1 cellular context compared by ENCODE assay signal in genomic region chr20:35699127-35699913, GRCh38.
TF ChIP-seq lines count a peak whose summit lies in the region.

Gene NFS1 (minus strand): TSS chr20:35699352. CDS start chr20:35699288, 64 bp downstream.
Gene ROMO1 (plus strand): TSS chr20:35699405. CDS start chr20:35699633, 228 bp downstream.

TF ChIP-seq in K562, 482 proteins besides CTCF, POLR2A, EP300 and RAD21 (continued from another document and continues in another):
- TF ChIP-seq, protein P1, sequence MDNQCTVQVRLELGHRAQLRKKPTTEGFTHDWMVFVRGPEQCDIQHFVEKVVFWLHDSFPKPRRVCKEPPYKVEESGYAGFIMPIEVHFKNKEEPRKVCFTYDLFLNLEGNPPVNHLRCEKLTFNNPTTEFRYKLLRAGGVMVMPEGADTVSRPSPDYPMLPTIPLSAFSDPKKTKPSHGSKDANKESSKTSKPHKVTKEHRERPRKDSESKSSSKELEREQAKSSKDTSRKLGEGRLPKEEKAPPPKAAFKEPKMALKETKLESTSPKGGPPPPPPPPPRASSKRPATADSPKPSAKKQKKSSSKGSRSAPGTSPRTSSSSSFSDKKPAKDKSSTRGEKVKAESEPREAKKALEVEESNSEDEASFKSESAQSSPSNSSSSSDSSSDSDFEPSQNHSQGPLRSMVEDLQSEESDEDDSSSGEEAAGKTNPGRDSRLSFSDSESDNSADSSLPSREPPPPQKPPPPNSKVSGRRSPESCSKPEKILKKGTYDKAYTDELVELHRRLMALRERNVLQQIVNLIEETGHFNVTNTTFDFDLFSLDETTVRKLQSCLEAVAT (IDR thresholded peaks at IDR 0.05), result 0 out of 4 replicates have a peak, but pooled peaks of 1 of the 2 experiments have one; percentile 29
- no peak for TF ChIP-seq ILF3 (IDR thresholded peaks at IDR 0.05; ENCODE audit: borderline replicate concordance)
- no peak for TF ChIP-seq GATAD2A (IDR thresholded peaks at IDR 0.05)
- no peak for TF ChIP-seq SRSF3 (IDR thresholded peaks at IDR 0.05; ENCODE audit: insufficient read depth, low read length)
- 0 out of 2 replicates have a peak, but pooled peaks have one; percentile 35 for TF ChIP-seq HDGF (IDR thresholded peaks at IDR 0.05)
- no peak for TF ChIP-seq TCF7L2 (IDR thresholded peaks at IDR 0.05; ENCODE audit: low read depth, low read length)
- 0 out of 2 replicates have a peak, but pooled peaks have one; percentile 6 for TF ChIP-seq NCOR1 (IDR thresholded peaks at IDR 0.05)
- TF ChIP-seq, protein P2, sequence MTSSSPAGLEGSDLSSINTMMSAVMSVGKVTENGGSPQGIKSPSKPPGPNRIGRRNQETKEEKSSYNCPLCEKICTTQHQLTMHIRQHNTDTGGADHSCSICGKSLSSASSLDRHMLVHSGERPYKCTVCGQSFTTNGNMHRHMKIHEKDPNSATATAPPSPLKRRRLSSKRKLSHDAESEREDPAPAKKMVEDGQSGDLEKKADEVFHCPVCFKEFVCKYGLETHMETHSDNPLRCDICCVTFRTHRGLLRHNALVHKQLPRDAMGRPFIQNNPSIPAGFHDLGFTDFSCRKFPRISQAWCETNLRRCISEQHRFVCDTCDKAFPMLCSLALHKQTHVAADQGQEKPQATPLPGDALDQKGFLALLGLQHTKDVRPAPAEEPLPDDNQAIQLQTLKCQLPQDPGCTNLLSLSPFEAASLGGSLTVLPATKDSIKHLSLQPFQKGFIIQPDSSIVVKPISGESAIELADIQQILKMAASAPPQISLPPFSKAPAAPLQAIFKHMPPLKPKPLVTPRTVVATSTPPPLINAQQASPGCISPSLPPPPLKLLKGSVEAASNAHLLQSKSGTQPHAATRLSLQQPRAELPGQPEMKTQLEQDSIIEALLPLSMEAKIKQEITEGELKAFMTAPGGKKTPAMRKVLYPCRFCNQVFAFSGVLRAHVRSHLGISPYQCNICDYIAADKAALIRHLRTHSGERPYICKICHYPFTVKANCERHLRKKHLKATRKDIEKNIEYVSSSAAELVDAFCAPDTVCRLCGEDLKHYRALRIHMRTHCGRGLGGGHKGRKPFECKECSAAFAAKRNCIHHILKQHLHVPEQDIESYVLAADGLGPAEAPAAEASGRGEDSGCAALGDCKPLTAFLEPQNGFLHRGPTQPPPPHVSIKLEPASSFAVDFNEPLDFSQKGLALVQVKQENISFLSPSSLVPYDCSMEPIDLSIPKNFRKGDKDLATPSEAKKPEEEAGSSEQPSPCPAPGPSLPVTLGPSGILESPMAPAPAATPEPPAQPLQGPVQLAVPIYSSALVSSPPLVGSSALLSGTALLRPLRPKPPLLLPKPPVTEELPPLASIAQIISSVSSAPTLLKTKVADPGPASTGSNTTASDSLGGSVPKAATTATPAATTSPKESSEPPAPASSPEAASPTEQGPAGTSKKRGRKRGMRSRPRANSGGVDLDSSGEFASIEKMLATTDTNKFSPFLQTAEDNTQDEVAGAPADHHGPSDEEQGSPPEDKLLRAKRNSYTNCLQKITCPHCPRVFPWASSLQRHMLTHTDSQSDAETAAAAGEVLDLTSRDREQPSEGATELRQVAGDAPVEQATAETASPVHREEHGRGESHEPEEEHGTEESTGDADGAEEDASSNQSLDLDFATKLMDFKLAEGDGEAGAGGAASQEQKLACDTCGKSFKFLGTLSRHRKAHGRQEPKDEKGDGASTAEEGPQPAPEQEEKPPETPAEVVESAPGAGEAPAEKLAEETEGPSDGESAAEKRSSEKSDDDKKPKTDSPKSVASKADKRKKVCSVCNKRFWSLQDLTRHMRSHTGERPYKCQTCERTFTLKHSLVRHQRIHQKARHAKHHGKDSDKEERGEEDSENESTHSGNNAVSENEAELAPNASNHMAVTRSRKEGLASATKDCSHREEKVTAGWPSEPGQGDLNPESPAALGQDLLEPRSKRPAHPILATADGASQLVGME (CRISPR knock-in tag; IDR thresholded peaks at IDR 0.05), result no peak
- no peak for TF ChIP-seq CBFA2T3 (IDR thresholded peaks at IDR 0.05)
- TF ChIP-seq HIVEP1 (CRISPR knock-in tag; IDR thresholded peaks at IDR 0.05), result no peak
- no peak for TF ChIP-seq TRIM28 (IDR thresholded peaks at IDR 0.05)
- no peak for TF ChIP-seq PCBP2 (IDR thresholded peaks at IDR 0.05; ENCODE audit: low read depth, low read length, poor library complexity, severe bottlenecking)
- TF ChIP-seq, protein P3, sequence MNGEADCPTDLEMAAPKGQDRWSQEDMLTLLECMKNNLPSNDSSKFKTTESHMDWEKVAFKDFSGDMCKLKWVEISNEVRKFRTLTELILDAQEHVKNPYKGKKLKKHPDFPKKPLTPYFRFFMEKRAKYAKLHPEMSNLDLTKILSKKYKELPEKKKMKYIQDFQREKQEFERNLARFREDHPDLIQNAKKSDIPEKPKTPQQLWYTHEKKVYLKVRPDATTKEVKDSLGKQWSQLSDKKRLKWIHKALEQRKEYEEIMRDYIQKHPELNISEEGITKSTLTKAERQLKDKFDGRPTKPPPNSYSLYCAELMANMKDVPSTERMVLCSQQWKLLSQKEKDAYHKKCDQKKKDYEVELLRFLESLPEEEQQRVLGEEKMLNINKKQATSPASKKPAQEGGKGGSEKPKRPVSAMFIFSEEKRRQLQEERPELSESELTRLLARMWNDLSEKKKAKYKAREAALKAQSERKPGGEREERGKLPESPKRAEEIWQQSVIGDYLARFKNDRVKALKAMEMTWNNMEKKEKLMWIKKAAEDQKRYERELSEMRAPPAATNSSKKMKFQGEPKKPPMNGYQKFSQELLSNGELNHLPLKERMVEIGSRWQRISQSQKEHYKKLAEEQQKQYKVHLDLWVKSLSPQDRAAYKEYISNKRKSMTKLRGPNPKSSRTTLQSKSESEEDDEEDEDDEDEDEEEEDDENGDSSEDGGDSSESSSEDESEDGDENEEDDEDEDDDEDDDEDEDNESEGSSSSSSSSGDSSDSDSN (IDR thresholded peaks at IDR 0.05; ENCODE audit: borderline replicate concordance in 1 of 2, low read depth in 2 of 2, low read length in 2 of 2), result peak in 1 of 2 experiments; percentile 91; a peak in 2 of 4 replicates
- TF ChIP-seq ZNF511 (CRISPR knock-in tag; IDR thresholded peaks at IDR 0.05), result 0 out of 2 replicates have a peak, but pooled peaks have one; percentile 46
- no peak for TF ChIP-seq ZNF41 (CRISPR knock-in tag; conservative IDR thresholded peaks at IDR 0.05)
- TF ChIP-seq CBX8 (IDR thresholded peaks at IDR 0.05; ENCODE audit: borderline replicate concordance, extremely low read depth, low read depth, low read length, poor library complexity, severe bottlenecking), result no peak
- TF ChIP-seq, protein P4, sequence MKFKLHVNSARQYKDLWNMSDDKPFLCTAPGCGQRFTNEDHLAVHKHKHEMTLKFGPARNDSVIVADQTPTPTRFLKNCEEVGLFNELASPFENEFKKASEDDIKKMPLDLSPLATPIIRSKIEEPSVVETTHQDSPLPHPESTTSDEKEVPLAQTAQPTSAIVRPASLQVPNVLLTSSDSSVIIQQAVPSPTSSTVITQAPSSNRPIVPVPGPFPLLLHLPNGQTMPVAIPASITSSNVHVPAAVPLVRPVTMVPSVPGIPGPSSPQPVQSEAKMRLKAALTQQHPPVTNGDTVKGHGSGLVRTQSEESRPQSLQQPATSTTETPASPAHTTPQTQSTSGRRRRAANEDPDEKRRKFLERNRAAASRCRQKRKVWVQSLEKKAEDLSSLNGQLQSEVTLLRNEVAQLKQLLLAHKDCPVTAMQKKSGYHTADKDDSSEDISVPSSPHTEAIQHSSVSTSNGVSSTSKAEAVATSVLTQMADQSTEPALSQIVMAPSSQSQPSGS (CRISPR knock-in tag; IDR thresholded peaks at IDR 0.05), result no peak
- no peak for TF ChIP-seq MCM2 (IDR thresholded peaks at IDR 0.05; ENCODE audit: low read depth)
- TF ChIP-seq ARID3A (IDR thresholded peaks at IDR 0.05; ENCODE audit: borderline replicate concordance, low read depth, low read length), result no peak
- no peak for TF ChIP-seq RBM15 (IDR thresholded peaks at IDR 0.05; ENCODE audit: insufficient read depth, low read length)
- TF ChIP-seq ETV1 (tag; conservative IDR thresholded peaks at IDR 0.05; ENCODE audit: low read depth), result peak; percentile 45
- TF ChIP-seq SNIP1 (IDR thresholded peaks at IDR 0.05; ENCODE audit: low read depth), result no peak
- TF ChIP-seq FOXA3 (CRISPR knock-in tag; conservative IDR thresholded peaks at IDR 0.05 in 1 of 2, IDR thresholded peaks at IDR 0.05 in 1 of 2), result peak in 1 of 2 experiments; percentile 52; a peak in 1 of 4 replicates
- TF ChIP-seq CEBPB (tag; IDR thresholded peaks at IDR 0.05), result no peak
- no peak for TF ChIP-seq TBP (optimal IDR thresholded peaks at IDR 0.05; ENCODE audit: low read depth, low read length)
- TF ChIP-seq CSDE1 (IDR thresholded peaks at IDR 0.05), result 0 out of 4 replicates have a peak, but pooled peaks of 1 of the 2 experiments have one; percentile 44
- TF ChIP-seq ZSCAN32 (CRISPR knock-in tag; IDR thresholded peaks at IDR 0.05), result no peak
- TF ChIP-seq, protein P5, sequence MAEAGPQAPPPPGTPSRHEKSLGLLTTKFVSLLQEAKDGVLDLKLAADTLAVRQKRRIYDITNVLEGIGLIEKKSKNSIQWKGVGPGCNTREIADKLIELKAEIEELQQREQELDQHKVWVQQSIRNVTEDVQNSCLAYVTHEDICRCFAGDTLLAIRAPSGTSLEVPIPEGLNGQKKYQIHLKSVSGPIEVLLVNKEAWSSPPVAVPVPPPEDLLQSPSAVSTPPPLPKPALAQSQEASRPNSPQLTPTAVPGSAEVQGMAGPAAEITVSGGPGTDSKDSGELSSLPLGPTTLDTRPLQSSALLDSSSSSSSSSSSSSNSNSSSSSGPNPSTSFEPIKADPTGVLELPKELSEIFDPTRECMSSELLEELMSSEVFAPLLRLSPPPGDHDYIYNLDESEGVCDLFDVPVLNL (CRISPR knock-in tag; IDR thresholded peaks at IDR 0.05; ENCODE audit: low read depth), result peak; percentile 12; the same call in 1 of the 2 replicates
- peak; percentile 97 for TF ChIP-seq MTA1 (IDR thresholded peaks at IDR 0.05; ENCODE audit: borderline replicate concordance)
- TF ChIP-seq BRF2 (IDR thresholded peaks at IDR 0.05; ENCODE audit: borderline replicate concordance, insufficient read depth, insufficient read length), result no peak
- no peak for TF ChIP-seq GATA2 (CRISPR knock-in tag; IDR thresholded peaks at IDR 0.05)
- peak; percentile 95 for TF ChIP-seq PHF20 (IDR thresholded peaks at IDR 0.05; ENCODE audit: partially characterized antibody)
- peak; percentile 97 for TF ChIP-seq POLR2G (IDR thresholded peaks at IDR 0.05; ENCODE audit: low read depth, low read length)
- no peak for TF ChIP-seq MYBL2 (IDR thresholded peaks at IDR 0.05; ENCODE audit: low read depth)
- no peak for TF ChIP-seq MYBL2 (CRISPR knock-in tag; IDR thresholded peaks at IDR 0.05; ENCODE audit: borderline replicate concordance)
- no peak; a peak in 1 of 4 replicates for TF ChIP-seq SRF (CRISPR knock-in tag; IDR thresholded peaks at IDR 0.05)
- TF ChIP-seq RBM14 (IDR thresholded peaks at IDR 0.05; ENCODE audit: borderline replicate concordance, insufficient read depth, low read depth, low read length), result 0 out of 2 replicates have a peak, but pooled peaks have one; percentile 25
- TF ChIP-seq JUN (IDR thresholded peaks at IDR 0.05; ENCODE audit: borderline replicate concordance, low read depth, low read length), result no peak
- peak; percentile 73; the same call in 1 of the 2 replicates for TF ChIP-seq JUN (CRISPR knock-in tag; IDR thresholded peaks at IDR 0.05; ENCODE audit: borderline replicate concordance)
- no peak for TF ChIP-seq FOXJ2 (tag; IDR thresholded peaks at IDR 0.05)
- TF ChIP-seq NONO (IDR thresholded peaks at IDR 0.05; ENCODE audit: low read depth in 2 of 2, low read length in 1 of 2), result peak; percentile 8 to 76; a peak in 2 of 4 replicates
- no peak for TF ChIP-seq PYGO2 (tag; IDR thresholded peaks at IDR 0.05)
- peak; percentile 31; the same call in 1 of the 2 replicates for TF ChIP-seq ESRRA (IDR thresholded peaks at IDR 0.05; ENCODE audit: borderline replicate concordance, low read depth)
- no peak for TF ChIP-seq ZNF311 (CRISPR knock-in tag; IDR thresholded peaks at IDR 0.05)
- no peak for TF ChIP-seq MCM3 (IDR thresholded peaks at IDR 0.05)
- TF ChIP-seq, protein P6, sequence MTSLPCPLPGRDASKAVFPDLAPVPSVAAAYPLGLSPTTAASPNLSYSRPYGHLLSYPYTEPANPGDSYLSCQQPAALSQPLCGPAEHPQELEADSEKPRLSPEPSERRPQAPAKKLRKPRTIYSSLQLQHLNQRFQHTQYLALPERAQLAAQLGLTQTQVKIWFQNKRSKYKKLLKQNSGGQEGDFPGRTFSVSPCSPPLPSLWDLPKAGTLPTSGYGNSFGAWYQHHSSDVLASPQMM (CRISPR knock-in tag; IDR thresholded peaks at IDR 0.05), result no peak
- no peak for TF ChIP-seq SMARCE1 (IDR thresholded peaks at IDR 0.05)
- TF ChIP-seq CHCHD3 (CRISPR knock-in tag; IDR thresholded peaks at IDR 0.05), result no peak
- TF ChIP-seq ZNF12 (CRISPR knock-in tag; IDR thresholded peaks at IDR 0.05), result no peak
- 0 out of 2 replicates have a peak, but pooled peaks have one; percentile 34 for TF ChIP-seq ELF2 (CRISPR knock-in tag; IDR thresholded peaks at IDR 0.05)
- peak; percentile 69; the same call in 1 of the 2 replicates for TF ChIP-seq TFAP4 (CRISPR knock-in tag; IDR thresholded peaks at IDR 0.05; ENCODE audit: borderline replicate concordance)
- TF ChIP-seq POLR3G (IDR thresholded peaks at IDR 0.05; ENCODE audit: extremely low read depth, insufficient read length, insufficient replicate concordance), result no peak
